In the genomic region with DNA sequence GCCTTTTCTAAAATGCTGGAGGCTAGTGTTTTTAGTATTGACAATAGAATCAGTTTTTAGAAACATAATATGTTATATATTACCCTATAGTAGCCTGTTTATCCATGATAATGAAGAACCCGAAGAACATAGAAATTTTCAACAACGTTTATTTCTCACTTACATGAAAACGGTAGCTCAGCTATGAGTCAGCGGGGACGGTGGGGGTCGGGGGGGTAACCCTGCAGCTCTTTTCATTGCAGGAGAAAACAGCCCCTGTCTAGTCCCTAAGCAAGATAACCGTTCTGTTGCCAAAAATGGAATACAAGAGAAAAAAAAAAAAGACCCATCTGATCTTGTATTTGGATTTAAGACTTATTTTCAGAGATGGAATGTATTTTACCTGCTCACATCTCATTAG, we compare ENCODE assay signal across 29 cellular contexts.
"Had no signal": no experiment of that assay in that cellular context is flagged by ENCODE, and none has a peak within 500 bp of the region (broad histone marks: within the 10 kb centered on the region; RNA-seq: fewer than 3 reads in every experiment).

No MANE protein-coding gene starts in this region.

- ATAC-seq: effector memory CD8-positive, alpha-beta T cell; esophagus mucosa; foreskin keratinocyte; gastrocnemius medialis; gastroesophageal sphincter; heart left ventricle; heart right ventricle had no signal

- H3K4me3 Mint-ChIP-seq: dendritic cell treated with granulocyte-macrophage colony-stimulating factor and Interleukin-4, amounts not matched to agents 40 ng/mL and 50 ng/mL, for 4 days; effector memory CD8-positive, alpha-beta T cell; endodermal cell had no signal

- H3K9me3 Mint-ChIP-seq: endodermal cell had no signal

- H3K4me1 ChIP-seq: colonic mucosa, esophagus muscularis mucosa, esophagus squamous epithelium, foreskin keratinocyte, gastrocnemius medialis, gastroesophageal sphincter, heart left ventricle, heart right ventricle had no signal

- H3K36me3 ChIP-seq: colonic mucosa, esophagus muscularis mucosa, esophagus squamous epithelium, gastrocnemius medialis, gastroesophageal sphincter, heart left ventricle, heart right ventricle had no signal

- H3K27me3 ChIP-seq: colonic mucosa, dorsolateral prefrontal cortex, esophagus muscularis mucosa, esophagus squamous epithelium, foreskin keratinocyte, gastrocnemius medialis, gastroesophageal sphincter, heart left ventricle, heart right ventricle had no signal

- H3K27ac ChIP-seq: colonic mucosa, coronary artery, dorsolateral prefrontal cortex, epithelial cell of prostate, esophagus muscularis mucosa, esophagus squamous epithelium, foreskin keratinocyte, gastrocnemius medialis, gastroesophageal sphincter, heart left ventricle, heart right ventricle had no signal

- H3K27ac Mint-ChIP-seq: dendritic cell treated with granulocyte-macrophage colony-stimulating factor and Interleukin-4, amounts not matched to agents 40 ng/mL and 50 ng/mL, for 4 days; effector memory CD8-positive, alpha-beta T cell had no signal

- H3K4me3 ChIP-seq: colonic mucosa, coronary artery, dorsolateral prefrontal cortex, esophagus muscularis mucosa, esophagus squamous epithelium, gastrocnemius medialis, gastroesophageal sphincter, heart left ventricle, heart right ventricle had no signal

- H3K27me3 Mint-ChIP-seq: dendritic cell treated with granulocyte-macrophage colony-stimulating factor and Interleukin-4, amounts not matched to agents 40 ng/mL and 50 ng/mL, for 4 days; effector memory CD8-positive, alpha-beta T cell had no signal

- H3K9me3 ChIP-seq: colonic mucosa, esophagus muscularis mucosa, esophagus squamous epithelium, gastrocnemius medialis, gastroesophageal sphincter, heart left ventricle had no signal

- DNase-seq: colonic mucosa; cortex of kidney; dermis blood vessel endothelial cell; dorsolateral prefrontal cortex; effector CD4-positive, alpha-beta T cell; effector CD8-positive, alpha-beta T cell; effector memory CD4-positive, alpha-beta T cell; effector memory CD8-positive, alpha-beta T cell; endodermal cell; erythroblast; esophagus squamous epithelium; foreskin fibroblast; foreskin keratinocyte; foreskin melanocyte; gastrocnemius medialis; glutamatergic neuron; head of caudate nucleus; heart left ventricle; heart right ventricle had no signal

- FAIRE-seq: colon, endometrium, endothelial cell of umbilical vein, frontal cortex had no signal
